ENCODE assay signal across 20 cellular contexts in the genomic region with DNA sequence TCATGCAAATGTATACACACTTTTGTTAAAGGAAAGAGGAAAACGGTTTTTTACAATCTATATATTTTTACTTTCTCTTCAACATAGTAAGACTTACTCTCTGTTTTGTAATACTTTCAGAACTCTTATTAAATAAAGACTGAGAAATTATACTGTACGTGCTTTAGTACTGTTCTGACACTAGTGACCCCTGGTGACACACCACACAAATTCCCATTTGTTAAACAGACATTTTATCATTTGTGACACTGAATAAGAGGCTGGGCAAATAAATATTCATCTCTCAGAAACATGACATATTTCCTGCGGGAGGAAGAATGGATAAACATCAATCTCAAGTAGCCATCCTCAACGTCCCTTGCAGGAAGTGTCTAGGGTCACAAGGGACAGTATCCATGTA.
"Had no signal": no experiment of that assay in that cellular context is flagged by ENCODE, and none has a peak within 500 bp of the region (broad histone marks: within the 10 kb centered on the region; RNA-seq: fewer than 3 reads in every experiment).

No MANE protein-coding gene starts in this region.

- DNase-seq: activated CD4-positive, alpha-beta T cell treated with anti-CD3 and anti-CD28 coated beads, Interleukin-2, amount 10 ng/mL, durations not matched to agents 7 days and 5 days; activated CD8-positive, alpha-beta memory T cell treated with anti-CD3 and anti-CD28 coated beads, Interleukin-2, amount 10 ng/mL, durations not matched to agents 7 days and 5 days; activated CD8-positive, alpha-beta T cell treated with anti-CD3 and anti-CD28 coated beads for 36 hours; activated gamma-delta T cell; activated naive CD4-positive, alpha-beta T cell treated with anti-CD3 and anti-CD28 coated beads, Interleukin-2, amount 50 U/mL, for 16 hours; activated naive CD8-positive, alpha-beta T cell treated with anti-CD3 and anti-CD28 coated beads, Interleukin-2, amount 50 U/mL, for 24 hours; erythroblast; foreskin fibroblast; kidney; left lung; midbrain; natural killer cell; ovary; psoas muscle; right cardiac atrium; stimulated activated CD4-positive, alpha-beta T cell treated with anti-CD3 and anti-CD28 coated beads, Interleukin-1b, Interleukin-23, amount 100 ng/mL, for 48 hours; stimulated activated naive CD8-positive, alpha-beta T cell treated with anti-CD3 and anti-CD28 coated beads, Interleukin-15, amount 100 ng/mL, for 72 hours; T1000; tibial artery had no signal

- H3K36me3 ChIP-seq: left lung, ovary, tibial artery had no signal

- H3K4me3 ChIP-seq: left lung, ovary, psoas muscle, tibial artery had no signal

- ATAC-seq: activated CD4-positive, CD25-positive, alpha-beta regulatory T cell treated with anti-CD3 and anti-CD28 coated beads, Interleukin-2, amount 50 U/mL, for 24 hours; activated CD8-positive, alpha-beta memory T cell treated with anti-CD3 and anti-CD28 coated beads, Interleukin-2, amount 10 ng/mL, durations not matched to agents 7 days and 5 days; activated CD8-positive, alpha-beta T cell treated with anti-CD3 and anti-CD28 coated beads for 36 hours; activated naive CD8-positive, alpha-beta T cell treated with anti-CD3 and anti-CD28 coated beads, Interleukin-2, amount 50 U/mL, for 24 hours; left lung; natural killer cell; psoas muscle; right cardiac atrium; stimulated activated naive CD8-positive, alpha-beta T cell treated with anti-CD3 and anti-CD28 coated beads, Interleukin-15, amount 100 ng/mL, for 72 hours had no signal

- H3K27ac ChIP-seq: left lung, ovary, psoas muscle, tibial artery had no signal

- H3K4me1 ChIP-seq: left lung, psoas muscle, tibial artery had no signal

- H3K27me3 ChIP-seq: ovary, tibial artery had no signal

- H3K9me3 ChIP-seq: left lung, ovary, psoas muscle, tibial artery had no signal

- FAIRE-seq: kidney had no signal
